In genomic region chr7:92423646-92424045, GRCh38 we compare ENCODE assay signal across 14 cellular contexts. TPM values are rescaled to one million over a fixed set of nuclear protein-coding genes. Genes with fewer than 3 reads are reported as not detected.
DNase-seq lines count a peak whose midpoint lies in the region; ATAC-seq and TF ChIP-seq lines count a peak whose summit lies in the region.
"Had no signal": no experiment of that assay in that cellular context is flagged by ENCODE, and none has a peak within 500 bp of the region (broad histone marks: within the 10 kb centered on the region; RNA-seq: fewer than 3 reads in every experiment).

No MANE protein-coding gene starts in this region.

- H3K4me3 ChIP-seq in SJCRH30 (no peak overlapping the region; the same call in 1 of the 2 replicates), iPS-18a (ENCODE audit: low read length) (no peak overlapping the region), suprapubic skin (peak overlapping the region; percentile 46)

- no peaks in the 10 kb centered on the region for H3K36me3 Mint-ChIP-seq in activated T-cell treated with anti-CD3 and anti-CD28 coated beads, Interleukin-2, amount 50 U/mL, for 72 hours (ENCODE audit: insufficient read depth in 2 of 2)
- no peaks in the 10 kb centered on the region for H3K36me3 Mint-ChIP-seq in activated T-cell treated with anti-CD3 and anti-CD28 coated beads, Interleukin-2, amount 50 U/mL, for 24 hours (ENCODE audit: low read depth)
- H3K36me3 Mint-ChIP-seq: IgD-negative memory B cell had no signal

- H3K27me3 ChIP-seq in SJCRH30 (no peaks in the 10 kb centered on the region), iPS-18a (ENCODE audit: control insufficient read depth, insufficient read depth, low read length) (no peaks in the 10 kb centered on the region), suprapubic skin (peaks cover 5% of the 10 kb centered on the region)
- H3K27me3 ChIP-seq: adrenal gland had no signal

- H3K4me1 Mint-ChIP-seq in activated T-cell treated with anti-CD3 and anti-CD28 coated beads, Interleukin-2, amount 50 U/mL, for 72 hours (ENCODE audit: low read depth): peaks cover 22% of the 10 kb centered on the region
- H3K4me1 Mint-ChIP-seq in activated T-cell treated with anti-CD3 and anti-CD28 coated beads, Interleukin-2, amount 50 U/mL, for 24 hours (ENCODE audit: low read depth): peaks cover 15% of the 10 kb centered on the region

- H3K9me3 ChIP-seq in SJCRH30 (replicated peaks): no peaks in the 10 kb centered on the region
- H3K9me3 ChIP-seq in iPS-18a (ENCODE audit: control insufficient read depth, low read depth, low read length): no peaks in the 10 kb centered on the region
- no peaks in the 10 kb centered on the region for H3K9me3 ChIP-seq in suprapubic skin
- H3K9me3 ChIP-seq: adrenal gland, spleen had no signal

- no peak for TF ChIP-seq POLR2A in suprapubic skin (IDR thresholded peaks at IDR 0.05)

- H3K36me3 ChIP-seq in SJCRH30: no peaks in the 10 kb centered on the region
- H3K36me3 ChIP-seq in iPS-18a (ENCODE audit: control insufficient read depth, low read depth, low read length): no peaks in the 10 kb centered on the region
- H3K36me3 ChIP-seq in suprapubic skin: no peaks in the 10 kb centered on the region
- H3K36me3 ChIP-seq: adrenal gland, spleen had no signal

- H3K27ac ChIP-seq in SJCRH30 (peak overlapping the region; percentile 42), iPS-18a (ENCODE audit: low read length) (no peak overlapping the region), suprapubic skin (no peak overlapping the region)

- no peak overlapping the region for H3K27ac Mint-ChIP-seq in activated T-cell treated with anti-CD3 and anti-CD28 coated beads, Interleukin-2, amount 50 U/mL, for 72 hours
- no peak overlapping the region for H3K27ac Mint-ChIP-seq in activated T-cell treated with anti-CD3 and anti-CD28 coated beads, Interleukin-2, amount 50 U/mL, for 24 hours

- H3K4me1 ChIP-seq in SJCRH30 (peaks cover 25% of the 10 kb centered on the region), iPS-18a (ENCODE audit: control insufficient read depth, low read depth, low read length) (peaks cover 9% of the 10 kb centered on the region), suprapubic skin (peaks cover 4% of the 10 kb centered on the region)
- H3K4me1 ChIP-seq: adrenal gland had no signal

- peaks cover 36% of the 10 kb centered on the region for H3K27me3 Mint-ChIP-seq in activated T-cell treated with anti-CD3 and anti-CD28 coated beads, Interleukin-2, amount 50 U/mL, for 72 hours (ENCODE audit: low read depth)
- H3K27me3 Mint-ChIP-seq in activated T-cell treated with anti-CD3 and anti-CD28 coated beads, Interleukin-2, amount 50 U/mL, for 24 hours: peaks cover 34% of the 10 kb centered on the region

- WGBS in suprapubic skin: 84% methylated on average over 4 of the region's 4 CpGs

- TF ChIP-seq CTCF in suprapubic skin (IDR thresholded peaks at IDR 0.05): no peak

- no peak for TF ChIP-seq EP300 in suprapubic skin (IDR thresholded peaks at IDR 0.05)

- no peaks in the 10 kb centered on the region for H3K9me3 Mint-ChIP-seq in activated T-cell treated with anti-CD3 and anti-CD28 coated beads, Interleukin-2, amount 50 U/mL, for 72 hours
- no peaks in the 10 kb centered on the region for H3K9me3 Mint-ChIP-seq in activated T-cell treated with anti-CD3 and anti-CD28 coated beads, Interleukin-2, amount 50 U/mL, for 24 hours
- H3K9me3 Mint-ChIP-seq: effector memory CD8-positive, alpha-beta T cell; IgD-negative memory B cell had no signal

- H3K4me3 Mint-ChIP-seq in activated T-cell treated with anti-CD3 and anti-CD28 coated beads, Interleukin-2, amount 50 U/mL, for 72 hours: peak overlapping the region; percentile 6 to 27
- no peak overlapping the region for H3K4me3 Mint-ChIP-seq in activated T-cell treated with anti-CD3 and anti-CD28 coated beads, Interleukin-2, amount 50 U/mL, for 24 hours

- peak overlapping the region; percentile 53 for H3K9ac ChIP-seq in iPS-18a (ENCODE audit: low read length)

- ATAC-seq in activated T-cell treated with anti-CD3 and anti-CD28 coated beads, Interleukin-2, amount 50 U/mL, for 72 hours (replicated peaks in 1 of 2): peak in 1 of 2 donors; percentile 12
- no peak for ATAC-seq in activated CD4-positive, CD25-positive, alpha-beta regulatory T cell treated with anti-CD3 and anti-CD28 coated beads, Interleukin-2, amount 50 U/mL, for 24 hours
- no peak for ATAC-seq in GM18519 (IDR thresholded peaks at IDR 0.05; ENCODE audit: low FRiP score, unreplicated experiment)

- DNase-seq in activated T-cell treated with anti-CD3 and anti-CD28 coated beads, Interleukin-2, amount 50 U/mL, for 72 hours: no peak
- DNase-seq in activated T-cell treated with anti-CD3 and anti-CD28 coated beads, Interleukin-2, amount 50 U/mL, for 24 hours: no peak
- DNase-seq in SJCRH30: no peak
- no peak for DNase-seq in suprapubic skin (ENCODE audit: low spot score in 2 of 2)
- no peak for DNase-seq in occipital lobe (lab: John Stamatoyannopoulos, UW)
- DNase-seq: activated CD4-positive, CD25-positive, alpha-beta regulatory T cell treated with anti-CD3 and anti-CD28 coated beads, Interleukin-2, amount 50 U/mL, for 72 hours; effector memory CD8-positive, alpha-beta T cell; spleen had no signal

RNA-seq across cellular contexts. Expression of gene GATAD1, which starts 23.6 kb away (rescaled TPM):
- 10 to 100 TPM; 33.8 to 35.5 TPM for total RNA-seq in activated T-cell treated with anti-CD3 and anti-CD28 coated beads, Interleukin-2, amount 50 U/mL, for 72 hours
- total RNA-seq in SJCRH30 (2014; rRNA removed; shearing (Covaris generic)): 48.6 and 57.1 TPM in 2 replicates
- total RNA-seq in suprapubic skin (10 to 100 TPM; 11.6 to 70.6 (median 17.8) TPM), occipital lobe (30.9 TPM)

RNA-seq across cellular contexts. Expression of gene ERVW-1, which starts 54.1 kb away (rescaled TPM):
- not detected for total RNA-seq in activated T-cell treated with anti-CD3 and anti-CD28 coated beads, Interleukin-2, amount 50 U/mL, for 72 hours
- 66.6 and 78.1 TPM in 2 replicates for total RNA-seq in SJCRH30 (2014; rRNA removed; shearing (Covaris generic))
- total RNA-seq in suprapubic skin (under 1 TPM in 1 of 4 donors, not detected in 3; 0.15 TPM), occipital lobe (not detected)
- total RNA-seq: adrenal gland, mononuclear cell, spleen had no signal

Comparison
In these comparisons a context has a peak if more than half of its experiments do, and no peak if none do; other contexts are left out.
1. RNA of gene ERVW-1, which starts 54.1 kb away (total RNA-seq): 66.6 to 78.1 TPM in SJCRH30; 0.15 TPM in suprapubic skin, not detected in activated T-cell treated with anti-CD3 and anti-CD28 coated beads, Interleukin-2, amount 50 U/mL, for 72 hours and not detected in occipital lobe (single experiment); every median in the first group is over 10 times any median in the second.